ENCODE assay signal across 22 cellular contexts in the genomic region with DNA sequence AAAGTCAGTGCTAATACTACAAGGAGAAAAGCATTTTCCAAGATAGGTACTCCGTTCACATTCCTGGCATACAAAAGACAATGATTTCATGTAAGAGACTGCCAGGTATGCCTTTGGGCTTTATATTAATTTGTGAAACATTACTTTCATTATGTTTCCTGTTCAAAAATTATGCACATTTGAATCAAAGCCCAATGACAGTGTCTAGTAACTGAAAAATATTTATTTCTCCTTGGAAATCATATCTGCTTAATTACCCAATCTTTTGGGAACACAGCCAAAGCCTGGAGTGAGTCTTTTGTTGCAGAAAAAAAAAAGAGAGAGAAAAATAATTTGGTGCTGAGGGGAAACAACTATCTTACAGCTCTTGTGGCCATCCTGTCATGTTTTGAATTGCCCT.
DNase-seq lines count a peak whose midpoint lies in the region; TF ChIP-seq lines count a peak whose summit lies in the region.
"Had no signal": no experiment of that assay in that cellular context is flagged by ENCODE, and none has a peak within 500 bp of the region (broad histone marks: within the 10 kb centered on the region; RNA-seq: fewer than 3 reads in every experiment).

No MANE protein-coding gene starts in this region.

- H3K4me3 ChIP-seq in adipocyte (ENCODE audit: low read length): no peak overlapping the region
- no peak overlapping the region for H3K4me3 ChIP-seq in fibroblast of mammary gland (ENCODE audit: control insufficient read depth, low read depth, low read length)
- no peak overlapping the region for H3K4me3 ChIP-seq in skeletal muscle cell (ENCODE audit: low read depth, low read length)
- H3K4me3 ChIP-seq: BLaER1, gastrocnemius medialis, GM23338, mucosa of descending colon, right atrium auricular region, SJCRH30, tibial artery had no signal

- H3K4me1 ChIP-seq in adipocyte (ENCODE audit: control insufficient read depth, insufficient read depth, low read length): peaks cover 7% of the 10 kb centered on the region
- H3K4me1 ChIP-seq: BLaER1, gastrocnemius medialis, SJCRH30, tibial artery had no signal

- H3K36me3 ChIP-seq in adipocyte (ENCODE audit: control insufficient read depth, insufficient read depth, low read length, severe bottlenecking): no peaks in the 10 kb centered on the region
- H3K36me3 ChIP-seq: BLaER1, gastrocnemius medialis, right atrium auricular region, SJCRH30, tibial artery had no signal

- H3K9ac ChIP-seq in adipocyte (ENCODE audit: low read length): no peak overlapping the region
- H3K9ac ChIP-seq: BLaER1 had no signal

- peak; percentile 11 for DNase-seq in NCI-H146 (lab: John Stamatoyannopoulos, UW)
- DNase-seq in NCI-H146 treated with DMSO at 0.1 percent for 48 hours (lab: John Stamatoyannopoulos, UW; ENCODE audit: unreplicated experiment): no peak
- DNase-seq in adipocyte (ENCODE audit: low read depth): peak; percentile 72
- DNase-seq in fibroblast of mammary gland (ENCODE audit: low read depth): peak; percentile 19
- peak; percentile 8 for DNase-seq in skeletal muscle cell (ENCODE audit: low read depth)
- no peak for DNase-seq in CD1c-positive myeloid dendritic cell (ENCODE audit: extremely low spot score)
- DNase-seq in activated naive CD4-positive, alpha-beta T cell treated with Interleukin-2 at 50 U/mL for 16 hours: no peak
- DNase-seq in GF-D8 (lab: John Stamatoyannopoulos, UW): no peak
- DNase-seq: activated CD8-positive, alpha-beta memory T cell treated with anti-CD3 and anti-CD28 coated beads for 24 hours; activated T-cell treated with anti-CD3 and anti-CD28 coated beads, Interleukin-2, amount 50 U/mL, for 72 hours; cerebellar nuclear complex; gastrocnemius medialis; left colon; mucosa of descending colon; NCI-H1930; SJCRH30; stimulated activated naive B cell treated with anti-CD40 and anti-IgM and Interleukin-4, amounts not matched to agents 10 μg/mL and 1 μg/mL and 100 μg/mL, for 72 hours; T-helper 9 cell; tibial artery had no signal

- no peak for TF ChIP-seq CTCF in fibroblast of mammary gland (conservative IDR thresholded peaks at IDR 0.05; ENCODE audit: control insufficient read depth, insufficient read depth, low read depth, low read length)

- no peaks in the 10 kb centered on the region for H3K9me3 ChIP-seq in adipocyte (ENCODE audit: control insufficient read depth, low read length)
- H3K9me3 ChIP-seq: gastrocnemius medialis, mucosa of descending colon, right atrium auricular region, SJCRH30 had no signal

- no peaks in the 10 kb centered on the region for H3K27me3 ChIP-seq in adipocyte (replicated peaks; ENCODE audit: control insufficient read depth, insufficient read depth, low read length)
- H3K27me3 ChIP-seq: BLaER1, gastrocnemius medialis, right atrium auricular region, SJCRH30, tibial artery had no signal

Comparison
In these comparisons a context has a peak if more than half of its experiments do, and no peak if none do; other contexts are left out.
1. DNase-seq: peak in NCI-H146 (single experiment), adipocyte (single experiment), fibroblast of mammary gland (single experiment) and skeletal muscle cell (single experiment); none in NCI-H146 treated with DMSO at 0.1 percent for 48 hours (single experiment), CD1c-positive myeloid dendritic cell (single experiment), activated naive CD4-positive, alpha-beta T cell treated with Interleukin-2 at 50 U/mL for 16 hours (single experiment) and GF-D8 (single experiment).